Comparison of ENCODE assay signal across 8 cellular contexts in genomic region chr1:54404939-54405880, GRCh38. TPM values are rescaled to one million over a fixed set of nuclear protein-coding genes. Genes with fewer than 3 reads are reported as not detected.
DNase-seq lines count a peak whose midpoint lies in the region; ATAC-seq and TF ChIP-seq lines count a peak whose summit lies in the region.

No MANE protein-coding gene starts in this region.

- ATAC-seq in CD4-positive, alpha-beta T cell (ENCODE audit: poor library complexity), result no peak
- no peak for ATAC-seq in HG03571 (IDR thresholded peaks at IDR 0.05; ENCODE audit: unreplicated experiment)
- no peak for ATAC-seq in GM21423 (IDR thresholded peaks at IDR 0.05; ENCODE audit: unreplicated experiment)

- POLR2A ChIA-PET in CD4-positive, alpha-beta T cell (lab: Charles Lee), result interaction anchor here (0.7 to 2.5 kb wide), 10 partner anchors 22 to 352 kb away, joined by 3 to 138 read pairs (median 6); partner anchors contain the start of genes CYB5RL, MRPL37, TCEANC2 and TMEM59

- peaks cover 4 to 17% of the 10 kb centered on the region in 2 experiments for H3K36me3 ChIP-seq in trophoblast cell (ENCODE audit: control insufficient read depth in 1 of 2, insufficient read depth in 2 of 2, low read length in 2 of 2)

- H3K9me3 ChIP-seq in CD4-positive, alpha-beta T cell (ENCODE audit: control insufficient read depth, low read length), result no peaks in the 10 kb centered on the region
- H3K9me3 ChIP-seq in trophoblast cell (ENCODE audit: insufficient read depth, low read depth, low read length), result no peaks in the 10 kb centered on the region

- peak overlapping the region; percentile 34 for H3K14ac ChIP-seq in trophoblast cell (ENCODE audit: low read length)

- H2AK5ac ChIP-seq in trophoblast cell (ENCODE audit: low read length), result peak overlapping the region; percentile 4

- peaks cover 25% of the 10 kb centered on the region for H3K79me2 ChIP-seq in trophoblast cell (ENCODE audit: control insufficient read depth, insufficient read depth, low read length, poor library complexity)

- peak in 2 of 10 experiments; percentile 15 to 42 for DNase-seq in CD4-positive, alpha-beta T cell
- no peak for DNase-seq in HFFc6
- peak; percentile 30 for DNase-seq in activated CD8-positive, alpha-beta memory T cell treated with anti-CD3 and anti-CD28 coated beads, Interleukin-2, amount 50 U/mL, for 4 hours
- DNase-seq in globus pallidus (ENCODE audit: low spot score), result peak; percentile 26
- peak in 1 of 2 donors; percentile 29 for DNase-seq in trophoblast cell
- DNase-seq in SK-N-DZ (ENCODE audit: low spot score), result no peak

- H3K4me2 ChIP-seq in trophoblast cell (ENCODE audit: low read length), result peak overlapping the region; percentile 70

- H2BK120ac ChIP-seq in trophoblast cell (ENCODE audit: insufficient read depth, low read length, poor library complexity), result peak overlapping the region; percentile 10

- H4K12ac ChIP-seq in trophoblast cell (ENCODE audit: low read depth, low read length), result no peak overlapping the region

- H4K8ac ChIP-seq in trophoblast cell (ENCODE audit: low read depth, low read length), result peak overlapping the region; percentile 7

- peak overlapping the region; percentile 97 for H3K4ac ChIP-seq in trophoblast cell (ENCODE audit: low read depth, low read length)

- no peaks in the 10 kb centered on the region for H3K27me3 Mint-ChIP-seq in CD4-positive, alpha-beta T cell
- H3K27me3 Mint-ChIP-seq in HFFc6 (ENCODE audit: insufficient read depth), result no peaks in the 10 kb centered on the region; the same call in 1 of the 2 replicates

- H3K27ac Mint-ChIP-seq in CD4-positive, alpha-beta T cell, result peak overlapping the region; percentile 85
- H3K27ac Mint-ChIP-seq in HFFc6, result peak overlapping the region; percentile 81

- H3K9me3 Mint-ChIP-seq in CD4-positive, alpha-beta T cell, result no peaks in the 10 kb centered on the region
- H3K9me3 Mint-ChIP-seq in HFFc6, result no peaks in the 10 kb centered on the region

- H3K4me3 Mint-ChIP-seq in CD4-positive, alpha-beta T cell, result peak overlapping the region; percentile 92
- H3K4me3 Mint-ChIP-seq in HFFc6, result peak overlapping the region; percentile 88

- H3K27ac ChIP-seq in CD4-positive, alpha-beta T cell (ENCODE audit: low read depth, low read length), result no peak overlapping the region
- peak overlapping the region; percentile 41 for H3K27ac ChIP-seq in trophoblast cell (ENCODE audit: low read depth, low read length)

- peak overlapping the region; percentile 58 for H2BK5ac ChIP-seq in trophoblast cell (ENCODE audit: low read depth, low read length, poor library complexity)

- H3K79me1 ChIP-seq in trophoblast cell (ENCODE audit: low read length), result peaks cover 37% of the 10 kb centered on the region

- H4K91ac ChIP-seq in trophoblast cell (ENCODE audit: low read depth, low read length), result peak overlapping the region; percentile 59

- H2BK12ac ChIP-seq in trophoblast cell (ENCODE audit: low read length), result no peak overlapping the region

- TF ChIP-seq CTCF in CD4-positive, alpha-beta T cell (IDR thresholded peaks at IDR 0.05), result no peak
- no peak; the same call in 1 of the 2 replicates for TF ChIP-seq CTCF in HFFc6 (IDR thresholded peaks at IDR 0.05)

- WGBS in trophoblast cell (ENCODE audit: extremely low coverage, insufficient coverage, insufficient read length), result no CpG with 5 or more reads among the region's 91 CpGs

- peak overlapping the region; percentile 50 for H3K18ac ChIP-seq in trophoblast cell (ENCODE audit: low read length)

- intact Hi-C loops in CD4-positive, alpha-beta T cell (cut with DNase I, micrococcal nuclease), result loop anchor here (2.0 to 10.0 kb wide), 9 partner anchors 123 to 568 kb away; partner anchors contain the start of genes TCEANC2 (in 2 of the 2), TMEM59 (in 2 of the 2), IFT25 (in 1 of the 2) and LRRC42 (in 1 of the 2)

- H3K9ac ChIP-seq in trophoblast cell (ENCODE audit: low read length), result peak overlapping the region; percentile 75

- H3K4me1 ChIP-seq in trophoblast cell (ENCODE audit: control insufficient read depth in 1 of 2, insufficient read depth in 2 of 2, low read length in 2 of 2), result peaks cover 30 to 37% of the 10 kb centered on the region in 2 experiments

- peak overlapping the region; percentile 54 for H2AFZ ChIP-seq in trophoblast cell (ENCODE audit: insufficient read depth, low read length, poor library complexity)

- H3K4me1 Mint-ChIP-seq in CD4-positive, alpha-beta T cell (ENCODE audit: low read depth), result peaks cover 78% of the 10 kb centered on the region
- H3K4me1 Mint-ChIP-seq in HFFc6 (ENCODE audit: low read depth), result peaks cover 55% of the 10 kb centered on the region

- peak overlapping the region; percentile 90 for H3K4me3 ChIP-seq in trophoblast cell (ENCODE audit: low read depth, low read length)

- H3K23ac ChIP-seq in trophoblast cell (ENCODE audit: low read length), result no peak overlapping the region

- no peaks in the 10 kb centered on the region for H3K27me3 ChIP-seq in CD4-positive, alpha-beta T cell (ENCODE audit: control insufficient read depth, insufficient read depth, low read length)
- H3K27me3 ChIP-seq in trophoblast cell (ENCODE audit: insufficient read depth, low read length), result no peaks in the 10 kb centered on the region

- CTCF ChIA-PET in CD4-positive, alpha-beta T cell (lab: Charles Lee), result interaction anchor here (1.9 kb wide), 1 partner anchor 84 kb away, joined by 13 read pairs; no protein-coding TSS in a partner anchor

- H3K36me3 Mint-ChIP-seq in CD4-positive, alpha-beta T cell (ENCODE audit: low read depth), result peaks cover 49% of the 10 kb centered on the region
- H3K36me3 Mint-ChIP-seq in HFFc6 (ENCODE audit: low read depth), result peaks cover 34% of the 10 kb centered on the region

RNA-seq across cellular contexts. Expression of gene SSBP3, which starts 1.0 kb away (rescaled TPM):
- 10 to 100 TPM; 50.6 to 52.4 TPM for total RNA-seq in CD4-positive, alpha-beta T cell
- 10 to 100 TPM; 42.3 to 72.2 (median 58.1) TPM for total RNA-seq in HFFc6 (2021; fragmentation: NEBNext Ultra II Directional; extraction: Animal tissue kit (Norgen Biotek cat#: 25700))
- polyA plus RNA-seq in trophoblast cell (2013), result 137 and 143 TPM in 2 replicates
- 54.5 and 58.7 TPM in 2 replicates for polyA plus RNA-seq in SK-N-DZ (2014; cell fraction: cytosol; rRNA removed)
- 32.9 and 34.1 TPM in 2 replicates for polyA plus RNA-seq in SK-N-DZ (2014; cell fraction: nucleus; rRNA removed)

Comparison
In these comparisons a context has a peak if more than half of its experiments do, and no peak if none do; other contexts are left out.
1. DNase-seq: peak in activated CD8-positive, alpha-beta memory T cell treated with anti-CD3 and anti-CD28 coated beads, Interleukin-2, amount 50 U/mL, for 4 hours (single experiment) and globus pallidus (single experiment); none in HFFc6 (single experiment) and SK-N-DZ (single experiment).